ENCODE assay signal across 16 cellular contexts in genomic region chr2:229917793-229918192, GRCh38. TPM values are rescaled to one million over a fixed set of nuclear protein-coding genes. Genes with fewer than 3 reads are reported as not detected.
A peak's percentile ranks its signal among the peaks of the same experiment; 100 is the strongest.
DNase-seq lines count a peak whose midpoint lies in the region; ATAC-seq lines count a peak whose summit lies in the region.
"Had no signal": no experiment of that assay in that cellular context is flagged by ENCODE, and none has a peak within 500 bp of the region (broad histone marks: within the 10 kb centered on the region; RNA-seq: fewer than 3 reads in every experiment).

No MANE protein-coding gene starts in this region.

- peaks cover 61 to 86% (median 81%) of the 10 kb centered on the region in 11 experiments for H4K20me1 ChIP-seq in BLaER1 treated with 17β-estradiol and CSF1 and Interleukin-3, amounts not matched to agents 10 nM and 100 nM

- H3K27ac ChIP-seq in BLaER1 treated with 17β-estradiol and CSF1 and Interleukin-3, amounts not matched to agents 10 nM and 100 nM: no peak overlapping the region
- no peak overlapping the region for H3K27ac ChIP-seq in CD8-positive, alpha-beta memory T cell (ENCODE audit: low read depth, low read length)
- peak overlapping the region; percentile 4 for H3K27ac ChIP-seq in naive thymus-derived CD4-positive, alpha-beta T cell (ENCODE audit: low read depth, low read length)
- H3K27ac ChIP-seq: heart left ventricle had no signal

- intact Hi-C loops in naive thymus-derived CD4-positive, alpha-beta T cell (cut with micrococcal nuclease): no loop called here

- H3K36me3 Mint-ChIP-seq in CD8-positive, alpha-beta memory T cell: peaks cover 6 to 37% (median 9%) of the 10 kb centered on the region in 3 donors
- H3K36me3 Mint-ChIP-seq in activated naive CD8-positive, alpha-beta T cell treated with anti-CD3 and anti-CD28 coated beads, Interleukin-2, amount 50 U/mL, for 24 hours (ENCODE audit: low read depth): peaks cover 32% of the 10 kb centered on the region
- H3K36me3 Mint-ChIP-seq in naive thymus-derived CD4-positive, alpha-beta T cell: peaks cover 7 to 18% (median 16%) of the 10 kb centered on the region in 5 donors

- peaks cover 0 to 2% (median 0%) of the 10 kb centered on the region in 5 donors for H3K9me3 Mint-ChIP-seq in CD8-positive, alpha-beta memory T cell
- H3K9me3 Mint-ChIP-seq in activated naive CD8-positive, alpha-beta T cell treated with anti-CD3 and anti-CD28 coated beads, Interleukin-2, amount 50 U/mL, for 24 hours: peaks cover 4% of the 10 kb centered on the region
- H3K9me3 Mint-ChIP-seq in naive thymus-derived CD4-positive, alpha-beta T cell: peaks cover 0 to 10% (median 0%) of the 10 kb centered on the region in 11 donors
- H3K9me3 Mint-ChIP-seq: activated T-helper 2 cell treated with anti-CD3 and anti-CD28 coated beads, Interferon-gamma antibody, Interleukin-2, Interleukin-4, amounts not matched to agents 10 μg/mL and 5 μg/mL and 100 μg/mL, durations not matched to agents 14 hours and 24 hours and 36 hours had no signal

- H3K4me1 Mint-ChIP-seq in CD8-positive, alpha-beta memory T cell: peaks cover 51 to 79% (median 75%) of the 10 kb centered on the region in 3 donors
- H3K4me1 Mint-ChIP-seq in activated naive CD8-positive, alpha-beta T cell treated with anti-CD3 and anti-CD28 coated beads, Interleukin-2, amount 50 U/mL, for 24 hours: peaks cover 58% of the 10 kb centered on the region
- H3K4me1 Mint-ChIP-seq in naive thymus-derived CD4-positive, alpha-beta T cell: peaks cover 40 to 81% (median 58%) of the 10 kb centered on the region in 7 donors

- POLR2A ChIA-PET in CD8-positive, alpha-beta memory T cell (lab: Charles Lee): no interaction called here
- POLR2A ChIA-PET in naive thymus-derived CD4-positive, alpha-beta T cell (lab: Charles Lee): no interaction called here

- H3K9me3 ChIP-seq in BLaER1 treated with 17β-estradiol and CSF1 and Interleukin-3, amounts not matched to agents 10 nM and 100 nM (replicated peaks in 1 of 11): no peaks in the 10 kb centered on the region
- H3K9me3 ChIP-seq in CD8-positive, alpha-beta memory T cell (ENCODE audit: low read length): no peaks in the 10 kb centered on the region
- no peaks in the 10 kb centered on the region for H3K9me3 ChIP-seq in naive thymus-derived CD4-positive, alpha-beta T cell (ENCODE audit: control insufficient read depth in 2 of 3, low read length in 3 of 3)
- H3K9me3 ChIP-seq: heart left ventricle, SK-N-SH had no signal

- no peak for DNase-seq in CD8-positive, alpha-beta memory T cell
- no peak for DNase-seq in activated naive CD8-positive, alpha-beta T cell treated with anti-CD3 and anti-CD28 coated beads, Interleukin-2, amount 50 U/mL, for 24 hours
- DNase-seq in naive thymus-derived CD4-positive, alpha-beta T cell: no peak
- no peak for DNase-seq in H7
- DNase-seq in retina: no peak
- DNase-seq: activated CD4-positive, CD25-positive, alpha-beta regulatory T cell; heart left ventricle; NCI-H1092; NCI-H187 treated with DMSO at 0.1 percent for 48 hours; NCI-H2227 treated with DMSO at 0.1 percent for 48 hours; NCI-H748 treated with DMSO at 0.1 percent for 48 hours; posterior cingulate gyrus; SK-N-SH had no signal

- H3K4me2 ChIP-seq in BLaER1 treated with 17β-estradiol and CSF1 and Interleukin-3, amounts not matched to agents 10 nM and 100 nM: peak overlapping the region in 6 of 11 experiments; percentile 1 to 94 (median 62); a peak in 7 of 22 replicates
- H3K4me2 ChIP-seq: SK-N-SH had no signal

- H3K9ac ChIP-seq in BLaER1 treated with 17β-estradiol and CSF1 and Interleukin-3, amounts not matched to agents 10 nM and 100 nM: no peak overlapping the region
- H3K9ac ChIP-seq: SK-N-SH had no signal

- H3K27me3 Mint-ChIP-seq in CD8-positive, alpha-beta memory T cell: peaks cover 0 to 8% of the 10 kb centered on the region in 2 donors
- no peaks in the 10 kb centered on the region for H3K27me3 Mint-ChIP-seq in activated naive CD8-positive, alpha-beta T cell treated with anti-CD3 and anti-CD28 coated beads, Interleukin-2, amount 50 U/mL, for 24 hours
- no peaks in the 10 kb centered on the region for H3K27me3 Mint-ChIP-seq in naive thymus-derived CD4-positive, alpha-beta T cell

- no peak overlapping the region for H3K4me3 ChIP-seq in BLaER1 treated with 17β-estradiol and CSF1 and Interleukin-3, amounts not matched to agents 10 nM and 100 nM
- H3K4me3 ChIP-seq in CD8-positive, alpha-beta memory T cell (ENCODE audit: low read length): no peak overlapping the region
- no peak overlapping the region for H3K4me3 ChIP-seq in naive thymus-derived CD4-positive, alpha-beta T cell (ENCODE audit: low read length)
- no peak overlapping the region for H3K4me3 ChIP-seq in H7 (ENCODE audit: insufficient read depth, low read depth, low read length)
- H3K4me3 ChIP-seq: heart left ventricle had no signal

- H3K4me3 Mint-ChIP-seq in CD8-positive, alpha-beta memory T cell: peak overlapping the region in 4 of 7 donors; percentile 5 to 52 (median 32)
- H3K4me3 Mint-ChIP-seq in activated naive CD8-positive, alpha-beta T cell treated with anti-CD3 and anti-CD28 coated beads, Interleukin-2, amount 50 U/mL, for 24 hours: no peak overlapping the region
- peak overlapping the region in 5 of 10 donors; percentile 7 to 85 (median 17) for H3K4me3 Mint-ChIP-seq in naive thymus-derived CD4-positive, alpha-beta T cell

- H3K27ac Mint-ChIP-seq in CD8-positive, alpha-beta memory T cell: peak overlapping the region; percentile 9 to 98 (median 21)
- H3K27ac Mint-ChIP-seq in activated naive CD8-positive, alpha-beta T cell treated with anti-CD3 and anti-CD28 coated beads, Interleukin-2, amount 50 U/mL, for 24 hours: peak overlapping the region; percentile 44
- H3K27ac Mint-ChIP-seq in naive thymus-derived CD4-positive, alpha-beta T cell: peak overlapping the region in 8 of 9 donors; percentile 1 to 97 (median 55)
- H3K27ac Mint-ChIP-seq: activated T-helper 2 cell treated with anti-CD3 and anti-CD28 coated beads, Interferon-gamma antibody, Interleukin-2, Interleukin-4, amounts not matched to agents 10 μg/mL and 5 μg/mL and 100 μg/mL, durations not matched to agents 14 hours and 24 hours and 36 hours had no signal

- H3K27me3 ChIP-seq in BLaER1 treated with 17β-estradiol and CSF1 and Interleukin-3, amounts not matched to agents 10 nM and 100 nM: no peaks in the 10 kb centered on the region
- no peaks in the 10 kb centered on the region for H3K27me3 ChIP-seq in CD8-positive, alpha-beta memory T cell (ENCODE audit: insufficient read depth, low read length, poor library complexity, severe bottlenecking)
- H3K27me3 ChIP-seq in naive thymus-derived CD4-positive, alpha-beta T cell (ENCODE audit: control insufficient read depth in 2 of 2, insufficient read depth in 2 of 2, low read length in 2 of 2): no peaks in the 10 kb centered on the region
- H3K27me3 ChIP-seq in H7 (ENCODE audit: control insufficient read depth, insufficient read depth, low read length): no peaks in the 10 kb centered on the region
- H3K27me3 ChIP-seq: heart left ventricle had no signal

- CTCF ChIA-PET in CD8-positive, alpha-beta memory T cell (lab: Charles Lee): no interaction called here
- CTCF ChIA-PET in naive thymus-derived CD4-positive, alpha-beta T cell (lab: Charles Lee): no interaction called here

- ATAC-seq in activated naive CD8-positive, alpha-beta T cell treated with anti-CD3 and anti-CD28 coated beads, Interleukin-2, amount 50 U/mL, for 24 hours: no peak
- no peak for ATAC-seq in naive thymus-derived CD4-positive, alpha-beta T cell
- no peak for ATAC-seq in HG03432 (IDR thresholded peaks at IDR 0.05; ENCODE audit: unreplicated experiment)
- ATAC-seq: heart left ventricle had no signal

- H3K36me3 ChIP-seq in BLaER1 treated with 17β-estradiol and CSF1 and Interleukin-3, amounts not matched to agents 10 nM and 100 nM: peaks cover 20 to 64% (median 36%) of the 10 kb centered on the region in 11 experiments; a peak in 21 of 22 replicates
- no peaks in the 10 kb centered on the region for H3K36me3 ChIP-seq in CD8-positive, alpha-beta memory T cell (ENCODE audit: insufficient read depth, low read length)
- peaks cover 0 to 18% (median under 1%) of the 10 kb centered on the region in 3 experiments for H3K36me3 ChIP-seq in naive thymus-derived CD4-positive, alpha-beta T cell (ENCODE audit: control insufficient read depth in 2 of 3, insufficient read depth in 3 of 3, low read length in 3 of 3)
- H3K36me3 ChIP-seq in H7 (replicated peaks; ENCODE audit: control insufficient read depth, insufficient read depth, low read length): no peaks in the 10 kb centered on the region; the same call in 1 of the 2 replicates

- peaks cover 32 to 71% (median 56%) of the 10 kb centered on the region in 10 experiments for H3K4me1 ChIP-seq in BLaER1 treated with 17β-estradiol and CSF1 and Interleukin-3, amounts not matched to agents 10 nM and 100 nM
- H3K4me1 ChIP-seq in CD8-positive, alpha-beta memory T cell (ENCODE audit: insufficient read depth, low read length): peaks cover 49% of the 10 kb centered on the region
- peaks cover 24 to 39% of the 10 kb centered on the region in 2 donors for H3K4me1 ChIP-seq in naive thymus-derived CD4-positive, alpha-beta T cell (ENCODE audit: control insufficient read depth in 2 of 2, insufficient read depth in 2 of 2, low read length in 2 of 2)

RNA-seq across cellular contexts. Expression of gene TRIP12, which starts 4.0 kb away (rescaled TPM):
- 100 to 1,000 TPM; 263 to 269 TPM for total RNA-seq in CD8-positive, alpha-beta memory T cell
- 42.0 TPM for polyA plus RNA-seq in CD8-positive, alpha-beta memory T cell
- 100 to 1,000 TPM; 184 to 247 (median 231) TPM for total RNA-seq in naive thymus-derived CD4-positive, alpha-beta T cell
- polyA plus RNA-seq in naive thymus-derived CD4-positive, alpha-beta T cell: 10 to 100 TPM; 34.8 to 60.2 TPM
- total RNA-seq in H7 (2014; rRNA removed; shearing (Covaris generic)): 74.9 and 89.8 TPM in 2 replicates

RNA-seq across cellular contexts. Expression of gene FBXO36, which starts 4.5 kb away (rescaled TPM):
- total RNA-seq in CD8-positive, alpha-beta memory T cell: under 1 TPM; 0.74 to 0.95 TPM
- 0.56 TPM for polyA plus RNA-seq in CD8-positive, alpha-beta memory T cell
- 1 to 10 TPM in 3 of 5 experiments, under 1 TPM in 2; 0.51 to 1.8 (median 1.2) TPM for total RNA-seq in naive thymus-derived CD4-positive, alpha-beta T cell
- 1 to 10 TPM; 1.2 TPM for polyA plus RNA-seq in naive thymus-derived CD4-positive, alpha-beta T cell
- 7.9 and 10.2 TPM in 2 replicates for total RNA-seq in H7 (2014; rRNA removed; shearing (Covaris generic))
